ENCODE assay signal across 8 cellular contexts in genomic region chr11:123301696-123302400, GRCh38.
DNase-seq lines count a peak whose midpoint lies in the region; ATAC-seq lines count a peak whose summit lies in the region.

No MANE protein-coding gene starts in this region.

- H3K9me3 Mint-ChIP-seq in naive thymus-derived CD8-positive, alpha-beta T cell: no peaks in the 10 kb centered on the region
- no peaks in the 10 kb centered on the region for H3K9me3 Mint-ChIP-seq in stimulated activated naive B cell treated with anti-CD40 and anti-IgM and Interleukin-4, amounts not matched to agents 10 μg/mL and 1 μg/mL and 100 μg/mL, for 72 hours

- peak overlapping the region; percentile 45 to 75 (median 66) for H3K4me3 Mint-ChIP-seq in naive thymus-derived CD8-positive, alpha-beta T cell
- H3K4me3 Mint-ChIP-seq in stimulated activated naive B cell treated with anti-CD40 and anti-IgM and Interleukin-4, amounts not matched to agents 10 μg/mL and 1 μg/mL and 100 μg/mL, for 72 hours: peak overlapping the region; percentile 64 to 72

- POLR2A ChIA-PET in naive thymus-derived CD8-positive, alpha-beta T cell (lab: Charles Lee): no interaction called here

- peak overlapping the region in 2 of 10 donors; percentile 15 to 61 for H3K27ac Mint-ChIP-seq in naive thymus-derived CD8-positive, alpha-beta T cell
- peak overlapping the region; percentile 88 for H3K27ac Mint-ChIP-seq in stimulated activated naive B cell treated with anti-CD40 and anti-IgM and Interleukin-4, amounts not matched to agents 10 μg/mL and 1 μg/mL and 100 μg/mL, for 72 hours

- peaks cover 3 to 34% (median 14%) of the 10 kb centered on the region in 4 donors for H3K4me1 Mint-ChIP-seq in naive thymus-derived CD8-positive, alpha-beta T cell
- H3K4me1 Mint-ChIP-seq in stimulated activated naive B cell treated with anti-CD40 and anti-IgM and Interleukin-4, amounts not matched to agents 10 μg/mL and 1 μg/mL and 100 μg/mL, for 72 hours: peaks cover 13 to 32% of the 10 kb centered on the region in 2 donors

- peak; percentile 84 for DNase-seq in NCI-H82 (lab: John Stamatoyannopoulos, UW)
- peak; percentile 81 for DNase-seq in activated T-cell treated with anti-CD3 and anti-CD28 coated beads for 48 hours (ENCODE audit: low read depth)
- DNase-seq in fibroblast of gingiva (ENCODE audit: low read depth): peak; percentile 4
- DNase-seq in naive thymus-derived CD8-positive, alpha-beta T cell: peak; percentile 29 to 71 (median 58)
- DNase-seq in stimulated activated naive B cell treated with anti-CD40 and anti-IgM and Interleukin-4, amounts not matched to agents 10 μg/mL and 1 μg/mL and 100 μg/mL, for 72 hours: peak; percentile 59
- DNase-seq in NCI-H2171 treated with DMSO at 0.1 percent for 48 hours (lab: John Stamatoyannopoulos, UW): no peak

- ATAC-seq in GM18498 (IDR thresholded peaks at IDR 0.05; ENCODE audit: unreplicated experiment): peak; percentile 73
- peak; percentile 48 for ATAC-seq in HG02870 (IDR thresholded peaks at IDR 0.05; ENCODE audit: unreplicated experiment)
- ATAC-seq in naive thymus-derived CD8-positive, alpha-beta T cell: peak; percentile 93 to 99
- ATAC-seq in stimulated activated naive B cell treated with anti-CD40 and anti-IgM and Interleukin-4, amounts not matched to agents 10 μg/mL and 1 μg/mL and 100 μg/mL, for 72 hours (replicated peaks): peak; percentile 78 to 84

- peaks cover 1 to 14% (median 8%) of the 10 kb centered on the region in 5 donors for H3K27me3 Mint-ChIP-seq in naive thymus-derived CD8-positive, alpha-beta T cell
- H3K27me3 Mint-ChIP-seq in stimulated activated naive B cell treated with anti-CD40 and anti-IgM and Interleukin-4, amounts not matched to agents 10 μg/mL and 1 μg/mL and 100 μg/mL, for 72 hours: peaks cover 7 to 27% of the 10 kb centered on the region in 2 donors

- no peaks in the 10 kb centered on the region for H3K36me3 Mint-ChIP-seq in naive thymus-derived CD8-positive, alpha-beta T cell
- no peaks in the 10 kb centered on the region for H3K36me3 Mint-ChIP-seq in stimulated activated naive B cell treated with anti-CD40 and anti-IgM and Interleukin-4, amounts not matched to agents 10 μg/mL and 1 μg/mL and 100 μg/mL, for 72 hours
